ENCODE assay signal across 8 cellular contexts in genomic region chr1:234721476-234722266, GRCh38.
A peak's percentile ranks its signal among the peaks of the same experiment; 100 is the strongest.
DNase-seq lines count a peak whose midpoint lies in the region; ATAC-seq and TF ChIP-seq lines count a peak whose summit lies in the region.

No MANE protein-coding gene starts in this region.

- DNase-seq in activated CD8-positive, alpha-beta memory T cell treated with anti-CD3 and anti-CD28 coated beads, Interleukin-2, amount 10 ng/mL, durations not matched to agents 7 days and 5 days = no peak
- DNase-seq in activated CD8-positive, alpha-beta memory T cell treated with anti-CD3 and anti-CD28 coated beads for 24 hours = no peak
- peak; percentile 57 for DNase-seq in colonic mucosa
- peak; percentile 54 for DNase-seq in middle frontal gyrus (ENCODE audit: extremely low spot score, low spot score)
- DNase-seq in type B pancreatic cell (ENCODE audit: extremely low spot score, unreplicated experiment) = no peak
- no peak for DNase-seq in germinal center (ENCODE audit: low spot score)
- DNase-seq in activated CD4-positive, alpha-beta T cell treated with anti-CD3 and anti-CD28 coated beads, Interleukin-2, amount 50 U/mL, for 4 hours = no peak

- no peak overlapping the region for H3K4me3 Mint-ChIP-seq in activated CD8-positive, alpha-beta memory T cell treated with anti-CD3 and anti-CD28 coated beads, Interleukin-2, amount 10 ng/mL, durations not matched to agents 7 days and 5 days
- peak overlapping the region; percentile 78 for H3K4me3 Mint-ChIP-seq in type B pancreatic cell

- peak overlapping the region; percentile 59 to 90 for H3K9ac ChIP-seq in colonic mucosa (ENCODE audit: low read depth in 2 of 2, low read length in 2 of 2)

- H3K4me1 Mint-ChIP-seq in activated CD8-positive, alpha-beta memory T cell treated with anti-CD3 and anti-CD28 coated beads, Interleukin-2, amount 10 ng/mL, durations not matched to agents 7 days and 5 days = peaks cover 46% of the 10 kb centered on the region
- H3K4me1 Mint-ChIP-seq in type B pancreatic cell (ENCODE audit: unreplicated experiment) = peaks cover 90% of the 10 kb centered on the region

- intact Hi-C loops in colonic mucosa (cut with DNase I) = loop anchor here (5.0 to 10.0 kb wide), 3 partner anchors 236 to 363 kb away; no protein-coding TSS in a partner anchor

- no peaks in the 10 kb centered on the region for H3K36me3 Mint-ChIP-seq in activated CD8-positive, alpha-beta memory T cell treated with anti-CD3 and anti-CD28 coated beads, Interleukin-2, amount 10 ng/mL, durations not matched to agents 7 days and 5 days
- H3K36me3 Mint-ChIP-seq in type B pancreatic cell = no peaks in the 10 kb centered on the region

- TF ChIP-seq CTCF in colonic mucosa (IDR thresholded peaks at IDR 0.05) (no peak), type B pancreatic cell (conservative IDR thresholded peaks at IDR 0.05) (no peak)

- peak overlapping the region; percentile 25 for H3K27ac Mint-ChIP-seq in activated CD8-positive, alpha-beta memory T cell treated with anti-CD3 and anti-CD28 coated beads, Interleukin-2, amount 10 ng/mL, durations not matched to agents 7 days and 5 days
- peak overlapping the region; percentile 99 for H3K27ac Mint-ChIP-seq in type B pancreatic cell

- H3K27me3 ChIP-seq in colonic mucosa = no peaks in the 10 kb centered on the region

- CTCF ChIA-PET in activated CD8-positive, alpha-beta memory T cell treated with anti-CD3 and anti-CD28 coated beads, Interleukin-2, amount 10 ng/mL, durations not matched to agents 7 days and 5 days (lab: Charles Lee) = interaction anchor here (0.9 to 1.4 kb wide), 3 partner anchors 11 to 124 kb away, joined by 3 read pairs; no protein-coding TSS in a partner anchor

- peaks cover 44% of the 10 kb centered on the region for H3K4me1 ChIP-seq in colonic mucosa

- no peak for ATAC-seq in activated CD8-positive, alpha-beta memory T cell treated with anti-CD3 and anti-CD28 coated beads, Interleukin-2, amount 10 ng/mL, durations not matched to agents 7 days and 5 days
- ATAC-seq in HG02798 (IDR thresholded peaks at IDR 0.05; ENCODE audit: poor library complexity, unreplicated experiment) = no peak

- H3K4me3 ChIP-seq in colonic mucosa = no peak overlapping the region

- H3K27me3 Mint-ChIP-seq in activated CD8-positive, alpha-beta memory T cell treated with anti-CD3 and anti-CD28 coated beads, Interleukin-2, amount 10 ng/mL, durations not matched to agents 7 days and 5 days = no peaks in the 10 kb centered on the region
- H3K27me3 Mint-ChIP-seq in type B pancreatic cell = peaks cover 5% of the 10 kb centered on the region

- no peaks in the 10 kb centered on the region for H3K9me3 Mint-ChIP-seq in activated CD8-positive, alpha-beta memory T cell treated with anti-CD3 and anti-CD28 coated beads, Interleukin-2, amount 10 ng/mL, durations not matched to agents 7 days and 5 days (ENCODE audit: low read depth)
- H3K9me3 Mint-ChIP-seq in type B pancreatic cell = no peaks in the 10 kb centered on the region

- no peaks in the 10 kb centered on the region for H3K9me3 ChIP-seq in colonic mucosa

- no peaks in the 10 kb centered on the region for H3K36me3 ChIP-seq in colonic mucosa

- peak overlapping the region; percentile 99 for H3K27ac ChIP-seq in colonic mucosa

Comparison
In these comparisons a context has a peak if more than half of its experiments do, and no peak if none do; other contexts are left out.
1. DNase-seq: peak in colonic mucosa (single experiment) and middle frontal gyrus (single experiment); none in activated CD8-positive, alpha-beta memory T cell treated with anti-CD3 and anti-CD28 coated beads, Interleukin-2, amount 10 ng/mL, durations not matched to agents 7 days and 5 days (single experiment), activated CD8-positive, alpha-beta memory T cell treated with anti-CD3 and anti-CD28 coated beads for 24 hours (single experiment), type B pancreatic cell (single experiment), germinal center (single experiment) and activated CD4-positive, alpha-beta T cell treated with anti-CD3 and anti-CD28 coated beads, Interleukin-2, amount 50 U/mL, for 4 hours (0 of 2).